Comparison of ENCODE assay signal across 8 cellular contexts in genomic region chr1:45802343-45803298, GRCh38. TPM values are rescaled to one million over a fixed set of nuclear protein-coding genes. Genes with fewer than 3 reads are reported as not detected.
DNase-seq lines count a peak whose midpoint lies in the region; ATAC-seq lines count a peak whose summit lies in the region.

No MANE protein-coding gene starts in this region.

- intact Hi-C loops in Right ventricle myocardium superior (cut with DNase I): no loop called here

- H3K9me3 Mint-ChIP-seq in activated naive CD8-positive, alpha-beta T cell treated with anti-CD3 and anti-CD28 coated beads, Interleukin-2, amount 50 U/mL, for 24 hours: no peaks in the 10 kb centered on the region

- H3K4me1 Mint-ChIP-seq in activated naive CD8-positive, alpha-beta T cell treated with anti-CD3 and anti-CD28 coated beads, Interleukin-2, amount 50 U/mL, for 24 hours: peaks cover 29% of the 10 kb centered on the region

- ATAC-seq in HG03045 (IDR thresholded peaks at IDR 0.05; ENCODE audit: unreplicated experiment) (peak; percentile 3), Right ventricle myocardium superior (ENCODE audit: poor library complexity) (peak; percentile 72)
- peak; percentile 62 for ATAC-seq in activated naive CD8-positive, alpha-beta T cell treated with anti-CD3 and anti-CD28 coated beads, Interleukin-2, amount 50 U/mL, for 24 hours

- H3K36me3 Mint-ChIP-seq in activated naive CD8-positive, alpha-beta T cell treated with anti-CD3 and anti-CD28 coated beads, Interleukin-2, amount 50 U/mL, for 24 hours (ENCODE audit: low read depth): peaks cover 3% of the 10 kb centered on the region

- peaks cover 7% of the 10 kb centered on the region for H3K27me3 Mint-ChIP-seq in activated naive CD8-positive, alpha-beta T cell treated with anti-CD3 and anti-CD28 coated beads, Interleukin-2, amount 50 U/mL, for 24 hours

- DNase-seq in ELF-1 (ENCODE audit: low read depth, low spot score) (peak; percentile 91), NCI-H82 treated with DMSO at 0.1 percent for 48 hours (lab: John Stamatoyannopoulos, UW; ENCODE audit: unreplicated experiment) (peak; percentile 26), Right ventricle myocardium superior (peak; percentile 81), occipital lobe (lab: John Stamatoyannopoulos, UW) (peak; percentile 11), NCI-H1930 (lab: John Stamatoyannopoulos, UW) (no peak), activated gamma-delta T cell (lab: John Stamatoyannopoulos, UW) (no peak)
- DNase-seq in activated naive CD8-positive, alpha-beta T cell treated with anti-CD3 and anti-CD28 coated beads, Interleukin-2, amount 50 U/mL, for 24 hours: peak; percentile 36

- peak overlapping the region; percentile 82 for H3K4me3 Mint-ChIP-seq in activated naive CD8-positive, alpha-beta T cell treated with anti-CD3 and anti-CD28 coated beads, Interleukin-2, amount 50 U/mL, for 24 hours

- peak overlapping the region; percentile 75 for H3K27ac Mint-ChIP-seq in activated naive CD8-positive, alpha-beta T cell treated with anti-CD3 and anti-CD28 coated beads, Interleukin-2, amount 50 U/mL, for 24 hours

RNA-seq across cellular contexts. Expression of gene MAST2, which starts 0.8 kb away (rescaled TPM):
- 97.0 TPM for total RNA-seq in Right ventricle myocardium superior
- 50.7 TPM for total RNA-seq in occipital lobe

RNA-seq across cellular contexts. Expression of gene IPP, which starts 52.2 kb away (rescaled TPM):
- total RNA-seq in Right ventricle myocardium superior (13.9 TPM), occipital lobe (14.7 TPM)

Comparison
In these comparisons a context has a peak if more than half of its experiments do, and no peak if none do; other contexts are left out.
1. DNase-seq: peak in ELF-1 (single experiment), NCI-H82 treated with DMSO at 0.1 percent for 48 hours (single experiment), activated naive CD8-positive, alpha-beta T cell treated with anti-CD3 and anti-CD28 coated beads, Interleukin-2, amount 50 U/mL, for 24 hours (single experiment), Right ventricle myocardium superior (single experiment) and occipital lobe (single experiment); none in NCI-H1930 (0 of 2) and activated gamma-delta T cell (single experiment).
2. ATAC-seq: peak in every context shown above with its lines; median percentile 72 in Right ventricle myocardium superior; 62 in activated naive CD8-positive, alpha-beta T cell treated with anti-CD3 and anti-CD28 coated beads, Interleukin-2, amount 50 U/mL, for 24 hours; 3 in HG03045.